15 cellular contexts compared by ENCODE assay signal in genomic region chr19:5557691-5558090, GRCh38. TPM values are rescaled to one million over a fixed set of nuclear protein-coding genes. Genes with fewer than 3 reads are reported as not detected.
DNase-seq lines count a peak whose midpoint lies in the region; ATAC-seq and TF ChIP-seq lines count a peak whose summit lies in the region.
"Had no signal": no experiment of that assay in that cellular context is flagged by ENCODE, and none has a peak within 500 bp of the region (broad histone marks: within the 10 kb centered on the region; RNA-seq: fewer than 3 reads in every experiment).

No MANE protein-coding gene starts in this region.

- no peak overlapping the region for H2BK5ac ChIP-seq in IMR-90 (ENCODE audit: low read depth, low read length, poor library complexity, severe bottlenecking)

- H3K9me1 ChIP-seq in IMR-90 (ENCODE audit: insufficient read depth, low read length), result no peaks in the 10 kb centered on the region

- H2BK120ac ChIP-seq in IMR-90 (ENCODE audit: low read depth, low read length), result no peak overlapping the region

- WGBS in IMR-90 (ENCODE audit: extremely low coverage in 2 of 2, insufficient read length in 1 of 2), 2 experiments, result 17% methylated on average over 1 of the region's 13 CpGs; no CpG with 5 or more reads in 1 of the 2 experiments

- intact Hi-C loops in IMR-90 (cut with micrococcal nuclease) (no loop called here), upper lobe of right lung (cut with DNase I) (no loop called here)

- no peaks in the 10 kb centered on the region; the same call in 1 of the 2 replicates for H3K4me1 ChIP-seq in IMR-90 (ENCODE audit: control insufficient read depth, insufficient read depth, low read length)
- H3K4me1 ChIP-seq in upper lobe of right lung, result no peaks in the 10 kb centered on the region

- H2AFZ ChIP-seq in IMR-90 (replicated peaks; ENCODE audit: low read length, poor library complexity), result no peak overlapping the region

- H3K4ac ChIP-seq in IMR-90 (ENCODE audit: low read depth, low read length), result no peak overlapping the region

- H3K27me3 ChIP-seq in IMR-90 (ENCODE audit: control insufficient read depth, insufficient read depth, low read length) (peaks cover 49% of the 10 kb centered on the region), upper lobe of right lung (peaks cover 29% of the 10 kb centered on the region)

- H3K79me1 ChIP-seq in IMR-90 (ENCODE audit: low read depth in 1 of 2, low read length in 2 of 2), result no peaks in the 10 kb centered on the region

- H4K5ac ChIP-seq in IMR-90 (ENCODE audit: low read depth, low read length), result no peak overlapping the region

- no TSS peak for BruUV-seq in IMR-90 (replicated peaks; lab: Mats Ljungman, UMichigan)

- peaks cover 5% of the 10 kb centered on the region for H3K9me3 Mint-ChIP-seq in mesothelial cell of epicardium

- H3K27ac ChIP-seq in IMR-90 (ENCODE audit: insufficient read depth, low read length) (no peak overlapping the region), epithelial cell of prostate (peak overlapping the region; percentile 75), upper lobe of right lung (no peak overlapping the region)

- TF ChIP-seq POLR2A in IMR-90 (IDR thresholded peaks at IDR 0.05; ENCODE audit: low read depth, low read length), result no peak

- no peak overlapping the region for H2BK15ac ChIP-seq in IMR-90 (ENCODE audit: low read depth, low read length)

- CTCF ChIA-PET in IMR-90 (lab: Yijun Ruan, JAX), result interaction anchor here (0.7 to 1.3 kb wide), 2 partner anchors 10 to 386 kb away, joined by 3 to 4 read pairs; no protein-coding TSS in a partner anchor

- no peaks in the 10 kb centered on the region for H4K20me1 ChIP-seq in IMR-90 (ENCODE audit: insufficient read depth, low read length)

- no peaks in the 10 kb centered on the region for H3K36me3 ChIP-seq in IMR-90 (ENCODE audit: control insufficient read depth, insufficient read depth, low read length)
- no peaks in the 10 kb centered on the region for H3K36me3 ChIP-seq in upper lobe of right lung

- H3K36me3 Mint-ChIP-seq in mesothelial cell of epicardium, result no peaks in the 10 kb centered on the region

- H4K8ac ChIP-seq in IMR-90 (ENCODE audit: low read depth in 2 of 2, low read length in 2 of 2), result no peak overlapping the region

- ATAC-seq in IMR-90 (ENCODE audit: low read depth) (no peak), upper lobe of right lung (peak; percentile 46), HG03432 (IDR thresholded peaks at IDR 0.05; ENCODE audit: unreplicated experiment) (no peak), GM18519 (IDR thresholded peaks at IDR 0.05; ENCODE audit: low FRiP score, unreplicated experiment) (no peak)

- in situ Hi-C loops in IMR-90 (cut with MboI; ENCODE audit: low sequenced_read_pairs), result no loop called here

- no peak for DNase-seq in IMR-90
- peak; percentile 64 for DNase-seq in epithelial cell of prostate (ENCODE audit: low read depth, low spot score)
- DNase-seq in mesothelial cell of epicardium (ENCODE audit: low spot score in 2 of 2, unreplicated experiment in 2 of 2), result no peak
- DNase-seq in upper lobe of right lung, result no peak
- no peak for DNase-seq in activated CD8-positive, alpha-beta memory T cell treated with anti-CD3 and anti-CD28 coated beads for 24 hours
- DNase-seq: ACHN, Karpas-422, NCI-H1105 treated with DMSO at 0.1 percent for 48 hours, NCI-H187, NCI-H2171 treated with DMSO at 0.1 percent for 48 hours, NCI-H510A, NCI-H82, Right ventricle myocardium superior had no signal

- peaks cover 13% of the 10 kb centered on the region for H3K4me1 Mint-ChIP-seq in mesothelial cell of epicardium

- POLR2A ChIA-PET in IMR-90 (lab: Charles Lee; ENCODE audit: unreplicated experiment), result no interaction called here

- H2AK9ac ChIP-seq in IMR-90 (replicated peaks; ENCODE audit: low read depth, low read length, poor library complexity), result no peak overlapping the region

- no peak overlapping the region for H3K23ac ChIP-seq in IMR-90 (ENCODE audit: low read depth, low read length)

- peaks cover 8% of the 10 kb centered on the region; the same call in 1 of the 2 replicates for H3K9me3 ChIP-seq in IMR-90 (ENCODE audit: control insufficient read depth, insufficient read depth, low read length)
- H3K9me3 ChIP-seq in upper lobe of right lung, result peaks cover 5% of the 10 kb centered on the region

- 0 out of 2 replicates have a peak overlapping the region, but pooled peaks have one; percentile 26 for H3K4me2 ChIP-seq in IMR-90 (ENCODE audit: low read depth, low read length)

- H3K9ac ChIP-seq in IMR-90 (ENCODE audit: low read depth, low read length), result no peak overlapping the region

- H3K4me3 ChIP-seq in IMR-90 (ENCODE audit: insufficient read depth, low read depth, low read length) (no peak overlapping the region), upper lobe of right lung (no peak overlapping the region)

- dilution Hi-C loops in IMR-90 (cut with HindIII; ENCODE audit: low sequenced_read_pairs, unreplicated experiment), result no loop called here

- no peak overlapping the region for H3K56ac ChIP-seq in IMR-90 (ENCODE audit: extremely low read depth, insufficient read depth, low read length)

- no peak overlapping the region for H3K14ac ChIP-seq in IMR-90 (replicated peaks; ENCODE audit: low read depth, low read length)

- peak overlapping the region; percentile 88 for H3K27ac Mint-ChIP-seq in mesothelial cell of epicardium

- H3K4me3 Mint-ChIP-seq in mesothelial cell of epicardium, result no peak overlapping the region

- no peak overlapping the region for H2BK20ac ChIP-seq in IMR-90 (ENCODE audit: low read depth, low read length)

- no peak for TF ChIP-seq RAD21 in IMR-90 (IDR thresholded peaks at IDR 0.05; ENCODE audit: low read length)

- no peak overlapping the region for H2AK5ac ChIP-seq in IMR-90 (ENCODE audit: low read depth, low read length)

- no peak overlapping the region for H3K18ac ChIP-seq in IMR-90 (ENCODE audit: low read depth, low read length)

- no peak overlapping the region for H4K91ac ChIP-seq in IMR-90 (ENCODE audit: insufficient read depth, low read depth, low read length)

- TF ChIP-seq CTCF in IMR-90 (conservative IDR thresholded peaks at IDR 0.05; ENCODE audit: low read depth, low read length) (no peak), mesothelial cell of epicardium (IDR thresholded peaks at IDR 0.05; ENCODE audit: unreplicated experiment) (no peak), upper lobe of right lung (IDR thresholded peaks at IDR 0.05) (no peak)

- peaks cover 2% of the 10 kb centered on the region for H3K27me3 Mint-ChIP-seq in mesothelial cell of epicardium (ENCODE audit: low read depth)

TF ChIP-seq in IMR-90, 13 proteins besides CTCF, POLR2A, EP300 and RAD21:
- TF ChIP-seq MXI1 (IDR thresholded peaks at IDR 0.05; ENCODE audit: borderline replicate concordance, low read depth, low read length) (no peak), FOS (IDR thresholded peaks at IDR 0.05; ENCODE audit: low read depth, low read length) (no peak), BHLHE40 (IDR thresholded peaks at IDR 0.05; ENCODE audit: low read depth, low read length) (no peak), NFE2L2 (IDR thresholded peaks at IDR 0.05; ENCODE audit: low read depth, low read length) (no peak), RCOR1 (IDR thresholded peaks at IDR 0.05; ENCODE audit: insufficient replicate concordance, low read length) (no peak), RFX5 (IDR thresholded peaks at IDR 0.05; ENCODE audit: low read depth, low read length) (no peak), ELK1 (IDR thresholded peaks at IDR 0.05; ENCODE audit: borderline replicate concordance, low read depth, low read length) (no peak), CEBPB (IDR thresholded peaks at IDR 0.05; ENCODE audit: low read depth, low read length) (no peak), CHD1 (IDR thresholded peaks at IDR 0.05; ENCODE audit: low read depth, low read length) (no peak), MAZ (IDR thresholded peaks at IDR 0.05; ENCODE audit: borderline replicate concordance, low read depth, low read length) (no peak), MAFK (IDR thresholded peaks at IDR 0.05; ENCODE audit: low read depth, low read length) (no peak), SMC3 (IDR thresholded peaks at IDR 0.05; ENCODE audit: low read depth, low read length) (no peak)
- TF ChIP-seq, protein P1, sequence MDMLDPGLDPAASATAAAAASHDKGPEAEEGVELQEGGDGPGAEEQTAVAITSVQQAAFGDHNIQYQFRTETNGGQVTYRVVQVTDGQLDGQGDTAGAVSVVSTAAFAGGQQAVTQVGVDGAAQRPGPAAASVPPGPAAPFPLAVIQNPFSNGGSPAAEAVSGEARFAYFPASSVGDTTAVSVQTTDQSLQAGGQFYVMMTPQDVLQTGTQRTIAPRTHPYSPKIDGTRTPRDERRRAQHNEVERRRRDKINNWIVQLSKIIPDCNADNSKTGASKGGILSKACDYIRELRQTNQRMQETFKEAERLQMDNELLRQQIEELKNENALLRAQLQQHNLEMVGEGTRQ (IDR thresholded peaks at IDR 0.05; ENCODE audit: low read depth, low read length), result no peak
TF ChIP-seq in IMR-90: peak in this region for 0.

RNA-seq across cellular contexts. Expression of gene TINCR, which starts 10.1 kb away (rescaled TPM):
- total RNA-seq in IMR-90 (2012; rRNA removed) (not detected in 2 replicates), mesothelial cell of epicardium (2.5 to 4.3 TPM (median 2.5 TPM) in 3 replicates), upper lobe of right lung (5.6 TPM)
- 0.03 and 0.05 TPM in 2 replicates for polyA plus RNA-seq in IMR-90 (2012; rRNA removed)
- 0.03 TPM in 1 of 2 replicates, not detected in the other for polyA plus RNA-seq in IMR-90 (2012; cell fraction: cytosol; rRNA removed)
- polyA plus RNA-seq in IMR-90 (2012; cell fraction: nucleus; rRNA removed; ENCODE audit: low replicate concordance), result 0.14 and 0.30 TPM in 2 replicates
- total RNA-seq: Right ventricle myocardium superior had no signal
